In the genomic region with DNA sequence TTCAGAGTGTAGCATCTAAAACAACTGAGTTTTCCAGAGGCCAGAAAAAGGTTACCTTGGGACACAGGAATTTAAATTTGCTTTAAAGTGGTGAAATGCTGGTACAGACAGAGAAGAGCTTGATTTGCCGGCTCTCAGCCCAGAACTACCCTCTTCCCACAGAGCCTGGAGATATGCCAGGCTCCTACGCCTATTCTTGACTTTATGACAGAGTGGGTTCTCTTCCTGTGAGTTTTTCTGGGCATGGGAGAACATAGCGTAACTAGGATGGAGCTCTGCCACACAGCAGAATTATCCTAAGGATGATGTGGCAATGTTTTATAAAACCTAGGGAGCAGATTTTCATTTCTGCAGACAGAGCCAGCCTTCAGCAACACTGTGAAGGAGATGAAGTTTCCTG, we compare ENCODE assay signal across 2 cellular contexts.
TF ChIP-seq lines count a peak whose summit lies in the region.

No MANE protein-coding gene starts in this region.

TF ChIP-seq in HepG2, 621 proteins besides CTCF, POLR2A, EP300 and RAD21 (continued from another document):
- TF ChIP-seq TAF1 (CRISPR knock-in tag; IDR thresholded peaks at IDR 0.05) (no peak), NFE2L1 (CRISPR knock-in tag; IDR thresholded peaks at IDR 0.05; ENCODE audit: borderline replicate concordance) (no peak), RBM39 (IDR thresholded peaks at IDR 0.05; ENCODE audit: low read depth, low read length, poor library complexity, severe bottlenecking) (no peak)

TF ChIP-seq in GM23338, 12 proteins besides CTCF, POLR2A, EP300 and RAD21 (continued from another document):
- TF ChIP-seq EZH2 (IDR thresholded peaks at IDR 0.05; ENCODE audit: low read depth, unreplicated experiment) (no peak), ZNF331 (CRISPR knock-in tag; IDR thresholded peaks at IDR 0.05; ENCODE audit: low read depth) (no peak), ZNF114 (CRISPR knock-in tag; IDR thresholded peaks at IDR 0.05) (no peak), STAT1 (IDR thresholded peaks at IDR 0.05; ENCODE audit: unreplicated experiment) (no peak)
- TF ChIP-seq, protein P1, sequence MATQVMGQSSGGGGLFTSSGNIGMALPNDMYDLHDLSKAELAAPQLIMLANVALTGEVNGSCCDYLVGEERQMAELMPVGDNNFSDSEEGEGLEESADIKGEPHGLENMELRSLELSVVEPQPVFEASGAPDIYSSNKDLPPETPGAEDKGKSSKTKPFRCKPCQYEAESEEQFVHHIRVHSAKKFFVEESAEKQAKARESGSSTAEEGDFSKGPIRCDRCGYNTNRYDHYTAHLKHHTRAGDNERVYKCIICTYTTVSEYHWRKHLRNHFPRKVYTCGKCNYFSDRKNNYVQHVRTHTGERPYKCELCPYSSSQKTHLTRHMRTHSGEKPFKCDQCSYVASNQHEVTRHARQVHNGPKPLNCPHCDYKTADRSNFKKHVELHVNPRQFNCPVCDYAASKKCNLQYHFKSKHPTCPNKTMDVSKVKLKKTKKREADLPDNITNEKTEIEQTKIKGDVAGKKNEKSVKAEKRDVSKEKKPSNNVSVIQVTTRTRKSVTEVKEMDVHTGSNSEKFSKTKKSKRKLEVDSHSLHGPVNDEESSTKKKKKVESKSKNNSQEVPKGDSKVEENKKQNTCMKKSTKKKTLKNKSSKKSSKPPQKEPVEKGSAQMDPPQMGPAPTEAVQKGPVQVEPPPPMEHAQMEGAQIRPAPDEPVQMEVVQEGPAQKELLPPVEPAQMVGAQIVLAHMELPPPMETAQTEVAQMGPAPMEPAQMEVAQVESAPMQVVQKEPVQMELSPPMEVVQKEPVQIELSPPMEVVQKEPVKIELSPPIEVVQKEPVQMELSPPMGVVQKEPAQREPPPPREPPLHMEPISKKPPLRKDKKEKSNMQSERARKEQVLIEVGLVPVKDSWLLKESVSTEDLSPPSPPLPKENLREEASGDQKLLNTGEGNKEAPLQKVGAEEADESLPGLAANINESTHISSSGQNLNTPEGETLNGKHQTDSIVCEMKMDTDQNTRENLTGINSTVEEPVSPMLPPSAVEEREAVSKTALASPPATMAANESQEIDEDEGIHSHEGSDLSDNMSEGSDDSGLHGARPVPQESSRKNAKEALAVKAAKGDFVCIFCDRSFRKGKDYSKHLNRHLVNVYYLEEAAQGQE (IDR thresholded peaks at IDR 0.05; ENCODE audit: unreplicated experiment) = no peak
